In genomic region chr1:50349242-50349565, GRCh38 we compare ENCODE assay signal across 21 cellular contexts.
"Had no signal": no experiment of that assay in that cellular context is flagged by ENCODE, and none has a peak within 500 bp of the region (broad histone marks: within the 10 kb centered on the region; RNA-seq: fewer than 3 reads in every experiment).

No MANE protein-coding gene starts in this region.

- H3K4me1 ChIP-seq: ascending aorta, esophagus squamous epithelium, gastrocnemius medialis, heart left ventricle, pancreas, psoas muscle, stomach, suprapubic skin, tibial nerve had no signal

- H3K27ac Mint-ChIP-seq: activated naive CD4-positive, alpha-beta T cell treated with anti-CD3 and anti-CD28 coated beads, Interleukin-2, amount 50 U/mL, for 72 hours; activated T-cell treated with anti-CD3 and anti-CD28 coated beads, Interleukin-2, amount 50 U/mL, for 24 hours; activated T-helper 17 cell treated with anti-CD3 and anti-CD28 coated beads, Interleukin-2, amount 50 U/mL, for 72 hours; memory B cell; natural killer cell treated with Interleukin-12 subunit alpha and Interleukin-12 subunit beta and Interleukin-15 and Interleukin-18, amount 100 ng/mL, for 72 hours had no signal

- H3K4me1 Mint-ChIP-seq: activated T-helper 17 cell treated with anti-CD3 and anti-CD28 coated beads, Interleukin-2, amount 50 U/mL, for 72 hours; central memory CD8-positive, alpha-beta T cell had no signal

- DNase-seq: activated CD4-positive, alpha-beta T cell treated with anti-CD3 and anti-CD28 coated beads for 1 hour; esophagus squamous epithelium; stimulated activated CD4-positive, alpha-beta T cell treated with anti-CD3 and anti-CD28 coated beads, Interleukin-12 subunit alpha, Interleukin-12 subunit beta, amount 100 ng/mL, for 4 hours; stimulated activated CD4-positive, alpha-beta T cell treated with anti-CD3 and anti-CD28 coated beads, Interleukin-4, amount 100 ng/mL, for 4 hours had no signal

- H3K9me3 ChIP-seq: ascending aorta, gastrocnemius medialis, neutrophil, pancreas, psoas muscle, suprapubic skin had no signal

- H3K9me3 Mint-ChIP-seq: activated naive CD4-positive, alpha-beta T cell treated with anti-CD3 and anti-CD28 coated beads, Interleukin-2, amount 50 U/mL, for 72 hours; activated T-cell treated with anti-CD3 and anti-CD28 coated beads, Interleukin-2, amount 50 U/mL, for 24 hours; activated T-helper 17 cell treated with anti-CD3 and anti-CD28 coated beads, Interleukin-2, amount 50 U/mL, for 72 hours; central memory CD8-positive, alpha-beta T cell; memory B cell; natural killer cell treated with Interleukin-12 subunit alpha and Interleukin-12 subunit beta and Interleukin-15 and Interleukin-18, amount 100 ng/mL, for 72 hours had no signal

- H3K4me3 Mint-ChIP-seq: activated T-cell treated with anti-CD3 and anti-CD28 coated beads, Interleukin-2, amount 50 U/mL, for 24 hours; activated T-helper 17 cell treated with anti-CD3 and anti-CD28 coated beads, Interleukin-2, amount 50 U/mL, for 72 hours; central memory CD8-positive, alpha-beta T cell; memory B cell; natural killer cell treated with Interleukin-12 subunit alpha and Interleukin-12 subunit beta and Interleukin-15 and Interleukin-18, amount 100 ng/mL, for 72 hours had no signal

- H3K4me3 ChIP-seq: ascending aorta, esophagus squamous epithelium, gastrocnemius medialis, heart left ventricle, pancreas, psoas muscle, stomach, suprapubic skin, tibial nerve had no signal

- H3K36me3 ChIP-seq: ascending aorta, brain microvascular endothelial cell, esophagus squamous epithelium, gastrocnemius medialis, heart left ventricle, neutrophil, pancreas, stomach, suprapubic skin, tibial nerve, WERI-Rb-1 had no signal

- H3K27ac ChIP-seq: ascending aorta, brain microvascular endothelial cell, esophagus squamous epithelium, gastrocnemius medialis, heart left ventricle, neutrophil, pancreas, psoas muscle, stomach, suprapubic skin, tibial nerve, WERI-Rb-1 had no signal

- H3K27me3 ChIP-seq: ascending aorta, brain microvascular endothelial cell, gastrocnemius medialis, pancreas had no signal

- H3K36me3 Mint-ChIP-seq: activated naive CD4-positive, alpha-beta T cell treated with anti-CD3 and anti-CD28 coated beads, Interleukin-2, amount 50 U/mL, for 72 hours; memory B cell; natural killer cell treated with Interleukin-12 subunit alpha and Interleukin-12 subunit beta and Interleukin-15 and Interleukin-18, amount 100 ng/mL, for 72 hours had no signal
